9 cellular contexts compared by ENCODE assay signal in genomic region chr14:55438066-55438683, GRCh38. TPM values are rescaled to one million over a fixed set of nuclear protein-coding genes. Genes with fewer than 3 reads are reported as not detected.
DNase-seq lines count a peak whose midpoint lies in the region; ATAC-seq and TF ChIP-seq lines count a peak whose summit lies in the region.
"Had no signal": no experiment of that assay in that cellular context is flagged by ENCODE, and none has a peak within 500 bp of the region (broad histone marks: within the 10 kb centered on the region; RNA-seq: fewer than 3 reads in every experiment).

No MANE protein-coding gene starts in this region.

- TF ChIP-seq CTCF in MM.1S (IDR thresholded peaks at IDR 0.05; ENCODE audit: low read length): peak; percentile 28
- peak; percentile 93 for TF ChIP-seq CTCF in RWPE2 (IDR thresholded peaks at IDR 0.05; ENCODE audit: poor library complexity, severe bottlenecking)
- peak in 3 of 4 experiments; percentile 22 to 39 (median 34) for TF ChIP-seq CTCF in sigmoid colon (IDR thresholded peaks at IDR 0.05)

- no peak overlapping the region for H2AFZ ChIP-seq in MM.1S (ENCODE audit: low read length)

- no peak overlapping the region for H3K4me2 ChIP-seq in MM.1S (ENCODE audit: low read depth, low read length)
- H3K4me2 ChIP-seq: BLaER1 had no signal

- DNase-seq in NCI-H2081 (lab: John Stamatoyannopoulos, UW) (peak; percentile 36 to 42), NCI-H2081 treated with DMSO at 0.1 percent for 48 hours (lab: John Stamatoyannopoulos, UW) (no peak), MM.1S (no peak), RWPE2 (ENCODE audit: low spot score) (no peak), fibroblast of peridontal ligament (ENCODE audit: extremely low read depth) (peak; percentile 76), sigmoid colon (no peak)

- no peaks in the 10 kb centered on the region for H3F3A ChIP-seq in MM.1S (ENCODE audit: insufficient read depth, low read length)

- no peak overlapping the region for H3K4me3 ChIP-seq in MM.1S (ENCODE audit: low read length)
- H3K4me3 ChIP-seq in RWPE2 (ENCODE audit: severe bottlenecking): no peak overlapping the region
- H3K4me3 ChIP-seq in sigmoid colon: no peak overlapping the region
- H3K4me3 ChIP-seq: BLaER1 had no signal

- H3K36me3 ChIP-seq in MM.1S (replicated peaks; ENCODE audit: insufficient read depth, low read length): no peaks in the 10 kb centered on the region
- H3K36me3 ChIP-seq in RWPE2 (ENCODE audit: low read depth): no peaks in the 10 kb centered on the region
- no peaks in the 10 kb centered on the region for H3K36me3 ChIP-seq in sigmoid colon
- H3K36me3 ChIP-seq: BLaER1 had no signal

- H3K27me3 ChIP-seq in MM.1S (replicated peaks; ENCODE audit: insufficient read depth, low read length): no peaks in the 10 kb centered on the region
- peaks cover 3% of the 10 kb centered on the region for H3K27me3 ChIP-seq in RWPE2 (ENCODE audit: insufficient read depth, poor library complexity, severe bottlenecking)
- peaks cover 0 to 7% (median 0%) of the 10 kb centered on the region in 3 donors for H3K27me3 ChIP-seq in sigmoid colon
- H3K27me3 ChIP-seq: BLaER1 had no signal

- H3K9me3 ChIP-seq in MM.1S (replicated peaks; ENCODE audit: insufficient read depth, low read length) (no peaks in the 10 kb centered on the region), RWPE2 (ENCODE audit: severe bottlenecking) (no peaks in the 10 kb centered on the region), sigmoid colon (no peaks in the 10 kb centered on the region)
- H3K9me3 ChIP-seq: BLaER1 had no signal

- peak; percentile 86 for ATAC-seq in RWPE2 (ENCODE audit: low read depth)
- ATAC-seq in GM18858 (IDR thresholded peaks at IDR 0.05; ENCODE audit: unreplicated experiment): no peak
- ATAC-seq in HG03045 (IDR thresholded peaks at IDR 0.05; ENCODE audit: unreplicated experiment): no peak

- TF ChIP-seq EP300 in sigmoid colon (IDR thresholded peaks at IDR 0.05): no peak

- intact Hi-C loops in sigmoid colon (cut with DNase I): no loop called here

- H3K27ac ChIP-seq in MM.1S (ENCODE audit: low read length) (no peak overlapping the region), RWPE2 (ENCODE audit: poor library complexity, severe bottlenecking) (no peak overlapping the region), sigmoid colon (no peak overlapping the region)
- H3K27ac ChIP-seq: BLaER1 had no signal

- H3K9ac ChIP-seq in MM.1S (ENCODE audit: low read length): no peak overlapping the region
- H3K9ac ChIP-seq: BLaER1 had no signal

- no peaks in the 10 kb centered on the region for H3K9me2 ChIP-seq in MM.1S (replicated peaks; ENCODE audit: insufficient read depth, low read length)

- 51 to 64% methylated on average over 10 of the region's 10 CpGs for WGBS in sigmoid colon, 2 donors

- no peaks in the 10 kb centered on the region for H3K79me2 ChIP-seq in MM.1S (ENCODE audit: low read length)

- no peaks in the 10 kb centered on the region for H4K20me1 ChIP-seq in MM.1S (ENCODE audit: insufficient read depth, low read length)
- H4K20me1 ChIP-seq: BLaER1 had no signal

- TF ChIP-seq POLR2A in sigmoid colon (IDR thresholded peaks at IDR 0.05): no peak

- H3K4me1 ChIP-seq in MM.1S (ENCODE audit: low read length) (peaks cover 12% of the 10 kb centered on the region), RWPE2 (ENCODE audit: insufficient read depth, poor library complexity, severe bottlenecking) (no peaks in the 10 kb centered on the region), sigmoid colon (no peaks in the 10 kb centered on the region)

RNA-seq across cellular contexts. Expression of gene TBPL2, which starts 2.2 kb away (rescaled TPM):
- total RNA-seq in sigmoid colon: not detected
- polyA plus RNA-seq in sigmoid colon: not detected

RNA-seq across cellular contexts. Expression of gene ATG14, which starts 26.5 kb away (rescaled TPM):
- 10 to 100 TPM; 17.1 to 22.2 (median 19.1) TPM for total RNA-seq in sigmoid colon
- polyA plus RNA-seq in sigmoid colon: 1 to 10 TPM; 3.6 to 5.3 (median 3.9) TPM

Comparison
In these comparisons a context has a peak if more than half of its experiments do, and no peak if none do; other contexts are left out.
1. DNase-seq: peak in NCI-H2081 (2 of 2) and fibroblast of peridontal ligament (single experiment); none in NCI-H2081 treated with DMSO at 0.1 percent for 48 hours (single experiment), MM.1S (single experiment), RWPE2 (single experiment) and sigmoid colon (single experiment).
2. CTCF ChIP-seq: peak in every context shown above with its lines; median percentile 93 in RWPE2; 34 in sigmoid colon; 28 in MM.1S.